Comparison of ENCODE assay signal across 19 cellular contexts in the genomic region with DNA sequence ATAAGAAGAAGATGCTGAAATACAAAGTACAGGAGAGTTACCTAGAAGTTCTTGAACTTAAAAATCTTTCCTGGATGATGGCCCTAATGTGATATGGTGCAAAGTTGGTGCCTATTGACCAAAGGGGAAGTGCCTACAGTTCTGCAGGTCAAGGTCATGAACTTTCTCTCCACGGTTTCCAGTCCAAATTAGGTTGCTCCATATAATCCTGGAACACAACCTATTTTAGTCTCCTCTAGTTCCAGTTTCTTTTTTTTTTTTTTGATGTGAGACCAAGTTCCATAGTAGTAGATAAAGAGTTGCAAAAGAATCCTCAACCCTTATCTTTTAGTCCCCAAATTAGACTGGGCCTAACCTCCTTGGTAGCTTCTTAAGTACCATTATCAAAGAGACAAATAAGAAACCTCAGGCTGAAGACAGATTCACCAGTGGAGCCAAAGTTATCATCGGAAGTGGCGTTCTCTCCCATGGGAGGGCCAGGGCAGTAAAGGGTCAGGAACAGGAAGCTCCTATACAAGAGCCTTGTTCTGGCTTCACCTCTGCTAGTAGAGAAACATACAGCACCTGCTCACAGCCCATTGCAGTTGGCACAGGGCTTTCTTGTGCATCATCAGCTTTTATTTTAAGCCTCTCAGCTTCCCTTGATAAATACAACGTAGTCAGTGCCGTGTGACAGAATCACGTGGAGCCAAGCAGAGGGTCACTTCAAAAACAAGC.
DNase-seq lines count a peak whose midpoint lies in the region; ATAC-seq and TF ChIP-seq lines count a peak whose summit lies in the region.
"Had no signal": no experiment of that assay in that cellular context is flagged by ENCODE, and none has a peak within 500 bp of the region (broad histone marks: within the 10 kb centered on the region; RNA-seq: fewer than 3 reads in every experiment).

No MANE protein-coding gene starts in this region.

- TF ChIP-seq CTCF in right atrium auricular region (IDR thresholded peaks at IDR 0.05) = no peak
- no peak for TF ChIP-seq CTCF in GM10266 (IDR thresholded peaks at IDR 0.05; ENCODE audit: control insufficient read depth, insufficient read depth, low read depth, missing control alignments)

- H3K27me3 ChIP-seq in right atrium auricular region = no peaks in the 10 kb centered on the region

- ATAC-seq in GM18870 (IDR thresholded peaks at IDR 0.05; ENCODE audit: unreplicated experiment) = no peak
- ATAC-seq: lower lobe of right lung; stimulated activated memory B cell treated with anti-CD40 and anti-IgM and Interleukin-4, amounts not matched to agents 10 μg/mL and 1 μg/mL and 100 μg/mL, for 72 hours had no signal

- DNase-seq in AML-193 (lab: John Stamatoyannopoulos, UW) (peak; percentile 34 to 42), NCI-H1092 treated with DMSO at 0.1 percent for 48 hours (lab: John Stamatoyannopoulos, UW) (peak; percentile 31), SKM-1 (lab: John Stamatoyannopoulos, UW; ENCODE audit: unreplicated experiment) (peak; percentile 47), right atrium auricular region (ENCODE audit: low spot score) (no peak), NCI-H524 treated with DMSO at 0.1 percent for 48 hours (lab: John Stamatoyannopoulos, UW) (no peak), GM10266 (ENCODE audit: extremely low spot score) (no peak), HuH-7 (ENCODE audit: low spot score) (no peak)
- DNase-seq: activated B cell treated with CpG ODN at 0.5 μM for 24 hours; CD4-positive, CD25-positive, alpha-beta regulatory T cell; dorsolateral prefrontal cortex; HCEC 1CT; lower lobe of right lung; naive B cell; NCI-H2081; stimulated activated CD4-positive, alpha-beta T cell treated with anti-CD3 and anti-CD28 coated beads, Interleukin-12 subunit alpha, Interleukin-12 subunit beta, amount 100 ng/mL, for 4 hours; T-helper 1 cell; trophoblast cell had no signal

- H3K4me1 ChIP-seq in right atrium auricular region = peaks cover 0 to 8% of the 10 kb centered on the region in 2 donors
- H3K4me1 ChIP-seq: lower lobe of right lung had no signal

- no peaks in the 10 kb centered on the region for H3K36me3 ChIP-seq in right atrium auricular region
- H3K36me3 ChIP-seq: lower lobe of right lung had no signal

- peak overlapping the region; percentile 31 to 71 for H3K27ac ChIP-seq in right atrium auricular region
- H3K27ac ChIP-seq: dorsolateral prefrontal cortex, lower lobe of right lung had no signal

- H3K9me3 ChIP-seq in right atrium auricular region = no peaks in the 10 kb centered on the region
- H3K9me3 ChIP-seq: lower lobe of right lung had no signal

- H3K4me3 ChIP-seq in right atrium auricular region = no peak overlapping the region
- H3K4me3 ChIP-seq: dorsolateral prefrontal cortex, lower lobe of right lung had no signal

Comparison
In these comparisons a context has a peak if more than half of its experiments do, and no peak if none do; other contexts are left out.
1. DNase-seq: peak in AML-193 (2 of 2), NCI-H1092 treated with DMSO at 0.1 percent for 48 hours (single experiment) and SKM-1 (single experiment); none in right atrium auricular region (single experiment), NCI-H524 treated with DMSO at 0.1 percent for 48 hours (single experiment), GM10266 (single experiment) and HuH-7 (single experiment).